In genomic region chr15:48877630-48878595, GRCh38 we compare ENCODE assay signal across 8 cellular contexts. TPM values are rescaled to one million over a fixed set of nuclear protein-coding genes. Genes with fewer than 3 reads are reported as not detected.
DNase-seq lines count a peak whose midpoint lies in the region; ATAC-seq and TF ChIP-seq lines count a peak whose summit lies in the region.

EID1 (plus strand) TSS chr15:48878134; CDS start chr15:48878177, 43 bp downstream.

- peaks cover 38% of the 10 kb centered on the region for H3F3A ChIP-seq in GM23248 (ENCODE audit: insufficient read depth)

- 1 to 2% methylated on average over 51 to 58 of the region's 58 CpGs for WGBS in GM23248 (ENCODE audit: low coverage in 1 of 2, low lambda C conversion rate in 2 of 2, missing lambda C conversion rate in 2 of 2), 2 experiments

- CTCF ChIA-PET in naive thymus-derived CD4-positive, alpha-beta T cell (lab: Charles Lee) = interaction anchor here (0.8 to 0.9 kb wide), 3 partner anchors 11 to 98 kb away, joined by 3 read pairs; no protein-coding TSS in a partner anchor

- peak within 1 kb of the TSS; percentile 93 to 100 (median 99) for H3K4me3 Mint-ChIP-seq in naive thymus-derived CD4-positive, alpha-beta T cell

- peak within 1 kb of the TSS; percentile 73 for H3K9ac ChIP-seq in DND-41 (ENCODE audit: low read depth, low read length)
- peak within 1 kb of the TSS; percentile 90 for H3K9ac ChIP-seq in GM23248
- peak within 1 kb of the TSS; percentile 68 for H3K9ac ChIP-seq in fibroblast of lung (ENCODE audit: insufficient read depth, low read length)

- peak within 1 kb of the TSS; percentile 78 for H3K4me2 ChIP-seq in DND-41 (ENCODE audit: insufficient read depth, low read length)
- peak within 1 kb of the TSS; percentile 90 for H3K4me2 ChIP-seq in GM23248 (ENCODE audit: unreplicated experiment)
- H3K4me2 ChIP-seq in fibroblast of lung (ENCODE audit: extremely low read depth, insufficient read depth, low read length) = peak within 1 kb of the TSS; percentile 82

- H3K27me3 ChIP-seq in DND-41 (ENCODE audit: insufficient read depth, low read length, poor library complexity) = no peaks in the 10 kb centered on the region
- no peaks in the 10 kb centered on the region for H3K27me3 ChIP-seq in GM23248 (replicated peaks; ENCODE audit: insufficient read depth)
- H3K27me3 ChIP-seq in fibroblast of lung (ENCODE audit: control insufficient read depth, insufficient read depth, low read length) = no peaks in the 10 kb centered on the region
- no peaks in the 10 kb centered on the region for H3K27me3 ChIP-seq in naive thymus-derived CD4-positive, alpha-beta T cell (ENCODE audit: control insufficient read depth in 2 of 2, insufficient read depth in 2 of 2, low read length in 2 of 2)

- POLR2A ChIA-PET in naive thymus-derived CD4-positive, alpha-beta T cell (lab: Charles Lee) = interaction anchor here (0.9 to 1.9 kb wide), 15 partner anchors 8 to 1477 kb away, joined by 3 to 15 read pairs (median 4); partner anchors contain the start of genes CEP152, COPS2, DTWD1 and FAM227B

- intact Hi-C loops in naive thymus-derived CD4-positive, alpha-beta T cell (cut with micrococcal nuclease) = loop anchor here (1.0 to 10.0 kb wide), 18 partner anchors 15 to 1887 kb away; partner anchors contain the start of genes CEP152 (in 2 of the 2), COPS2 (in 2 of the 2), FAM227B (in 2 of the 2) and SECISBP2L (in 2 of the 2)

- H3K4me1 ChIP-seq in DND-41 (ENCODE audit: insufficient read depth, low read length) (peaks cover 31% of the 10 kb centered on the region), GM23248 (ENCODE audit: insufficient read depth) (peaks cover 17% of the 10 kb centered on the region), fibroblast of lung (ENCODE audit: control insufficient read depth, extremely low read depth, insufficient read depth, low read length) (peaks cover 3% of the 10 kb centered on the region)
- H3K4me1 ChIP-seq in naive thymus-derived CD4-positive, alpha-beta T cell (ENCODE audit: control insufficient read depth in 2 of 2, insufficient read depth in 2 of 2, low read length in 2 of 2) = peaks cover 4 to 17% of the 10 kb centered on the region in 2 donors

- in situ Hi-C loops in GM23248 (cut with MboI) = no loop called here

- peaks cover 11 to 48% (median 26%) of the 10 kb centered on the region in 7 donors for H3K4me1 Mint-ChIP-seq in naive thymus-derived CD4-positive, alpha-beta T cell

- peak; percentile 91 for DNase-seq in DND-41
- DNase-seq in GM23248 = peak; percentile 98
- DNase-seq in Kasumi-1 (lab: John Stamatoyannopoulos, UW) = peak; percentile 86 to 88
- peak; percentile 99 for DNase-seq in RPMI8226
- peak; percentile 83 to 86 for DNase-seq in activated T-helper 1 cell treated with anti-CD3 and anti-CD28 coated beads, Interleukin-2, amount 50 U/mL, for 16 hours (ENCODE audit: low read depth in 1 of 2, low spot score in 1 of 2)
- peak; percentile 94 to 97 for DNase-seq in fibroblast of lung (ENCODE audit: low read depth in 2 of 2)
- DNase-seq in naive thymus-derived CD4-positive, alpha-beta T cell = peak; percentile 87 to 94 (median 92)
- peak; percentile 77 to 92 (median 88) for DNase-seq in stimulated activated naive CD4-positive, alpha-beta T cell (lab: John Stamatoyannopoulos, UW)

- H3K27ac ChIP-seq in DND-41 (ENCODE audit: low read length) (peak within 1 kb of the TSS; percentile 88), GM23248 (peak within 1 kb of the TSS; percentile 81), fibroblast of lung (ENCODE audit: insufficient read depth, low read length) (peak within 1 kb of the TSS; percentile 82)
- H3K27ac ChIP-seq in naive thymus-derived CD4-positive, alpha-beta T cell (ENCODE audit: low read depth, low read length) = peak within 1 kb of the TSS; percentile 70

- peak within 1 kb of the TSS; percentile 95 to 99 (median 98) for H3K27ac Mint-ChIP-seq in naive thymus-derived CD4-positive, alpha-beta T cell

- peaks cover 10% of the 10 kb centered on the region; the same call in 1 of the 2 replicates for H4K20me1 ChIP-seq in DND-41 (ENCODE audit: insufficient read depth, low read length)
- H4K20me1 ChIP-seq in GM23248 (ENCODE audit: insufficient read depth) = peaks cover 8% of the 10 kb centered on the region; the same call in 1 of the 2 replicates
- H4K20me1 ChIP-seq in fibroblast of lung (ENCODE audit: control insufficient read depth, extremely low read depth, insufficient read depth, low read length) = no peaks in the 10 kb centered on the region

- H2AFZ ChIP-seq in DND-41 (ENCODE audit: low read depth, low read length) (peak within 1 kb of the TSS; percentile 74), GM23248 (peak within 1 kb of the TSS; percentile 90), fibroblast of lung (ENCODE audit: low read length) (peak within 1 kb of the TSS; percentile 94)

- peaks cover 0 to 41% (median 21%) of the 10 kb centered on the region in 11 donors for H3K9me3 Mint-ChIP-seq in naive thymus-derived CD4-positive, alpha-beta T cell

- ATAC-seq in DND-41 (ENCODE audit: insufficient read depth, low read depth) = peak; percentile 93
- peak; percentile 95 for ATAC-seq in naive thymus-derived CD4-positive, alpha-beta T cell

- H3K9me2 ChIP-seq in GM23248 (ENCODE audit: insufficient read depth) = no peaks in the 10 kb centered on the region

- TF ChIP-seq CTCF in DND-41 (IDR thresholded peaks at IDR 0.05; ENCODE audit: borderline replicate concordance, extremely low read depth, low read length, poor library complexity, severe bottlenecking) (no peak), fibroblast of lung (conservative IDR thresholded peaks at IDR 0.05 in 1 of 2, IDR thresholded peaks at IDR 0.05 in 1 of 2; ENCODE audit: low read depth in 1 of 2, low read length in 2 of 2) (peak in 1 of 2 donors; percentile 10)

- H3K79me2 ChIP-seq in DND-41 (ENCODE audit: insufficient read depth, low read length) (peaks cover 24% of the 10 kb centered on the region), GM23248 (ENCODE audit: insufficient read depth) (peaks cover 32% of the 10 kb centered on the region), fibroblast of lung (ENCODE audit: control insufficient read depth, insufficient read depth, low read length) (peaks cover 23% of the 10 kb centered on the region)

- H3K9me3 ChIP-seq in DND-41 (ENCODE audit: insufficient read depth, low read length, severe bottlenecking) (no peaks in the 10 kb centered on the region), GM23248 (ENCODE audit: low read depth) (no peaks in the 10 kb centered on the region), fibroblast of lung (ENCODE audit: control insufficient read depth, insufficient read depth, low read depth, low read length) (no peaks in the 10 kb centered on the region)
- no peaks in the 10 kb centered on the region for H3K9me3 ChIP-seq in naive thymus-derived CD4-positive, alpha-beta T cell (ENCODE audit: control insufficient read depth in 2 of 3, low read length in 3 of 3)

- peaks cover 13 to 21% (median 16%) of the 10 kb centered on the region in 5 donors for H3K36me3 Mint-ChIP-seq in naive thymus-derived CD4-positive, alpha-beta T cell

- peak within 1 kb of the TSS; percentile 61 to 68 for H3K4me3 ChIP-seq in DND-41 (ENCODE audit: low read depth in 1 of 2, low read length in 2 of 2)
- H3K4me3 ChIP-seq in GM23248 = peak within 1 kb of the TSS; percentile 91
- peak within 1 kb of the TSS; percentile 60 to 98 (median 80) for H3K4me3 ChIP-seq in fibroblast of lung (replicated peaks in 1 of 4; ENCODE audit: control extremely low read depth in 1 of 4, insufficient read depth in 1 of 4, low read depth in 3 of 4, low read length in 4 of 4)
- peak within 1 kb of the TSS; percentile 75 for H3K4me3 ChIP-seq in naive thymus-derived CD4-positive, alpha-beta T cell (ENCODE audit: low read length)

- H3K36me3 ChIP-seq in DND-41 (ENCODE audit: insufficient read depth, low read length) = no peaks in the 10 kb centered on the region
- H3K36me3 ChIP-seq in GM23248 (ENCODE audit: low read depth) = peaks cover 6% of the 10 kb centered on the region; the same call in 1 of the 2 replicates
- H3K36me3 ChIP-seq in fibroblast of lung (ENCODE audit: control insufficient read depth, insufficient read depth, low read length) = no peaks in the 10 kb centered on the region
- no peaks in the 10 kb centered on the region for H3K36me3 ChIP-seq in naive thymus-derived CD4-positive, alpha-beta T cell (ENCODE audit: control insufficient read depth in 2 of 3, insufficient read depth in 3 of 3, low read length in 3 of 3)

- peaks cover 0 to 25% (median 15%) of the 10 kb centered on the region in 5 donors for H3K27me3 Mint-ChIP-seq in naive thymus-derived CD4-positive, alpha-beta T cell

RNA-seq across cellular contexts. Expression of gene EID1, which starts in this region (rescaled TPM):
- 267 and 281 TPM in 2 replicates for total RNA-seq in GM23248 (2014; rRNA removed; shearing (Covaris generic))
- polyA plus RNA-seq in GM23248 (2016; fragmentation: Nextera tagmentation; extraction: Ambion mirVana) (380 and 396 TPM in 2 replicates), fibroblast of lung (287 and 331 TPM in 2 replicates)
- total RNA-seq in fibroblast of lung = 160 and 184 TPM in 2 replicates
- 223 and 225 TPM in 2 replicates for polyA plus RNA-seq in fibroblast of lung (2012)
- polyA minus RNA-seq in fibroblast of lung (ENCODE audit: low replicate concordance) = 22.4 and 25.6 TPM in 2 replicates
- 10 to 100 TPM; 40.3 to 96.0 (median 56.5) TPM for total RNA-seq in naive thymus-derived CD4-positive, alpha-beta T cell
- 100 to 1,000 TPM; 141 to 196 TPM for polyA plus RNA-seq in naive thymus-derived CD4-positive, alpha-beta T cell

Comparison
In these comparisons a context has a peak if more than half of its experiments do, and no peak if none do; other contexts are left out.
1. Peak in every context shown above with its lines: DNase-seq, ATAC-seq, H3K4me3 ChIP-seq and H3K27ac ChIP-seq.